In the genomic region with DNA sequence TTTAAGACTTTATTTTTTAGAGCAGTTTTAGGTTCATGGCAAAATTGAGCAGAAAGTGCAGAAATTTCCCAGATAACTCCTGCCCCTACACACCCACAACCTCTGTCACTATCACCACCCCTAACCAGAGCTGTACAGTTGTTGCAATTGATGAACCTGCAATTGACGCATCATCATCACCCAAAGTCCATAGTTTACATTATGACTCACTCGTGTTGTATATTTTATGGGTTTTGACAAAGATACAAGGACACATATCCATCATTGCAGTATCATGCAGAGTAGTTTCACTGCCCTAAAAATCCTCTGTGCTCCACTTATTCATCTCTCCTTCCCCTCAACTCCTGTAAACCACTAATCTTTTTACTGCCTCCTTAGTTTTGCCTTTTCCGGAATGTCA, we compare ENCODE assay signal across 1 cellular context.
TF ChIP-seq lines count a peak whose summit lies in the region.

No MANE protein-coding gene starts in this region.

TF ChIP-seq in HEK293, 187 proteins besides CTCF, POLR2A, EP300 and RAD21 (continued from another document):
- TF ChIP-seq ZEB2 (tag by site-specific recombination; IDR thresholded peaks at IDR 0.05) (0 out of 2 replicates have a peak, but pooled peaks have one; percentile 25), TSHZ1 (tag by site-specific recombination; IDR thresholded peaks at IDR 0.05; ENCODE audit: borderline replicate concordance) (0 out of 2 replicates have a peak, but pooled peaks have one; percentile 25)
